ENCODE assay signal across 8 cellular contexts in genomic region chr19:57813919-57814504, GRCh38. TPM values are rescaled to one million over a fixed set of nuclear protein-coding genes. Genes with fewer than 3 reads are reported as not detected.
A peak's percentile ranks its signal among the peaks of the same experiment; 100 is the strongest.
DNase-seq lines count a peak whose midpoint lies in the region; ATAC-seq and TF ChIP-seq lines count a peak whose summit lies in the region.

No MANE protein-coding gene starts in this region.

- H3K27me3 ChIP-seq in Loucy (ENCODE audit: insufficient read depth, low read length, poor library complexity, severe bottlenecking) (no peaks in the 10 kb centered on the region), dorsolateral prefrontal cortex (no peaks in the 10 kb centered on the region), muscle layer of duodenum (ENCODE audit: low read depth, low read length) (no peaks in the 10 kb centered on the region)

- H3K9me2 ChIP-seq in Loucy (replicated peaks; ENCODE audit: low read depth, low read length), result no peaks in the 10 kb centered on the region

- H3K4me2 ChIP-seq in Loucy (ENCODE audit: low read depth, low read length, poor library complexity, severe bottlenecking), result peak overlapping the region; percentile 94

- TF ChIP-seq CTCF in AG10803 (conservative IDR thresholded peaks at IDR 0.05; ENCODE audit: low read length), result no peak
- no peak for TF ChIP-seq CTCF in Loucy (conservative IDR thresholded peaks at IDR 0.05; ENCODE audit: low read length)
- TF ChIP-seq CTCF in dorsolateral prefrontal cortex (IDR thresholded peaks at IDR 0.05 in 54 of 56, conservative IDR thresholded peaks at IDR 0.05 in 2 of 56; ENCODE audit: low read depth in 1 of 56, partially characterized antibody in 56 of 56), result no peak

- no peaks in the 10 kb centered on the region for H3K9me3 ChIP-seq in Loucy (ENCODE audit: insufficient read depth, low read depth, low read length)
- H3K9me3 ChIP-seq in muscle layer of duodenum (ENCODE audit: control insufficient read depth in 1 of 2, low read length in 2 of 2), result no peaks in the 10 kb centered on the region

- H3K79me2 ChIP-seq in Loucy (ENCODE audit: insufficient read depth, low read length), result peaks cover 19% of the 10 kb centered on the region; the same call in 1 of the 2 replicates

- DNase-seq in AG10803 (ENCODE audit: low read depth) (peak; percentile 29), dorsolateral prefrontal cortex (no peak), glomerular visceral epithelial cell (ENCODE audit: extremely low spot score) (no peak), G401 (ENCODE audit: low spot score) (no peak)

- no peaks in the 10 kb centered on the region for H3F3A ChIP-seq in Loucy (ENCODE audit: low read depth)

- peak overlapping the region in 44 of 59 donors; percentile 2 to 91 (median 74) for H3K27ac ChIP-seq in dorsolateral prefrontal cortex
- peak overlapping the region; percentile 75 for H3K27ac ChIP-seq in muscle layer of duodenum (ENCODE audit: low read length)

- H2AFZ ChIP-seq in Loucy (ENCODE audit: low read length), result peak overlapping the region; percentile 93

- ATAC-seq in GM21723 (IDR thresholded peaks at IDR 0.05; ENCODE audit: unreplicated experiment) (no peak), HG03432 (IDR thresholded peaks at IDR 0.05; ENCODE audit: unreplicated experiment) (no peak)

- no peaks in the 10 kb centered on the region for H4K20me1 ChIP-seq in Loucy (ENCODE audit: insufficient read depth, low read length, poor library complexity, severe bottlenecking)

- H3K9ac ChIP-seq in Loucy (ENCODE audit: low read depth, low read length, poor library complexity, severe bottlenecking), result peak overlapping the region; percentile 91

- H3K36me3 ChIP-seq in Loucy (ENCODE audit: insufficient read depth, low read length) (peaks cover 6% of the 10 kb centered on the region; the same call in 1 of the 2 replicates), muscle layer of duodenum (ENCODE audit: control insufficient read depth in 1 of 2, insufficient read depth in 2 of 2, low read length in 2 of 2) (peaks cover 7 to 13% of the 10 kb centered on the region in 2 donors)

- in situ Hi-C loops in G401 (cut with HindIII; ENCODE audit: low sequenced_read_pairs), result no loop called here

- intact Hi-C loops in dorsolateral prefrontal cortex (cut with DNase I), result loop anchor here in 1 of 2 donors (5.0 kb wide), 1 partner anchor 42 kb away; no protein-coding TSS in a partner anchor

- peak overlapping the region; percentile 93 for H3K4me3 ChIP-seq in AG10803 (ENCODE audit: low read length)
- H3K4me3 ChIP-seq in Loucy (ENCODE audit: low read length, poor library complexity, severe bottlenecking), result peak overlapping the region; percentile 95
- peak overlapping the region; percentile 67 to 99 (median 88) for H3K4me3 ChIP-seq in dorsolateral prefrontal cortex
- peak overlapping the region; percentile 86 to 91 for H3K4me3 ChIP-seq in muscle layer of duodenum (ENCODE audit: low read depth in 1 of 2, low read length in 2 of 2)

- H3K4me1 ChIP-seq in Loucy (ENCODE audit: insufficient read depth, low read length, poor library complexity, severe bottlenecking), result peaks cover 19% of the 10 kb centered on the region
- peaks cover 3 to 13% of the 10 kb centered on the region in 2 donors for H3K4me1 ChIP-seq in muscle layer of duodenum (ENCODE audit: control insufficient read depth in 1 of 2, insufficient read depth in 2 of 2, low read length in 2 of 2)

RNA-seq across cellular contexts. Expression of gene ZNF552, which starts 0.7 kb away (rescaled TPM):
- 10 to 100 TPM in 23 of 120 experiments, 1 to 10 TPM in 97; 2.9 to 13.6 (median 7.9) TPM for total RNA-seq in dorsolateral prefrontal cortex
- 2.8 and 7.8 TPM in 2 replicates for total RNA-seq in G401 (2014; rRNA removed; shearing (Covaris generic))

RNA-seq across cellular contexts. Expression of gene ZNF587B, which starts 16.1 kb away (rescaled TPM):
- 10 to 100 TPM in 116 of 120 experiments, 1 to 10 TPM in 4; 7.8 to 34.6 (median 15.2) TPM for total RNA-seq in dorsolateral prefrontal cortex
- total RNA-seq in G401 (2014; rRNA removed; shearing (Covaris generic)), result 6.0 and 12.8 TPM in 2 replicates

RNA-seq across cellular contexts. Expression of gene ZNF587, which starts 35.6 kb away (rescaled TPM):
- 10 to 100 TPM; 34.9 to 82.3 (median 50.7) TPM for total RNA-seq in dorsolateral prefrontal cortex
- 7.4 and 9.6 TPM in 2 replicates for total RNA-seq in G401 (2014; rRNA removed; shearing (Covaris generic))

RNA-seq across cellular contexts. Expression of gene ZNF586, which starts 44.5 kb away (rescaled TPM):
- 10 to 100 TPM; 14.5 to 49.1 (median 26.2) TPM for total RNA-seq in dorsolateral prefrontal cortex
- total RNA-seq in G401 (2014; rRNA removed; shearing (Covaris generic)), result 11.3 and 20.8 TPM in 2 replicates
